Comparison of ENCODE assay signal across 21 cellular contexts in genomic region chr5:1893754-1894153, GRCh38. TPM values are rescaled to one million over a fixed set of nuclear protein-coding genes. Genes with fewer than 3 reads are reported as not detected.
"Had no signal": no experiment of that assay in that cellular context is flagged by ENCODE, and none has a peak within 500 bp of the region (broad histone marks: within the 10 kb centered on the region; RNA-seq: fewer than 3 reads in every experiment).

No MANE protein-coding gene starts in this region.

- ATAC-seq: Right ventricle myocardium inferior, SK-N-SH treated with all-trans-retinoic acid at 6 μM for 48 hours had no signal

- DNase-seq: KBM-7, NCI-H1092, NCI-H1105 treated with DMSO at 0.1 percent for 48 hours, NCI-H1417 treated with DMSO at 0.1 percent for 48 hours, NCI-H146, NCI-H1694 treated with DMSO at 0.1 percent for 48 hours, NCI-H2029, NCI-H2081 treated with DMSO at 0.1 percent for 48 hours, NCI-H2171, NCI-H345, NCI-H446 treated with DMSO at 0.1 percent for 48 hours, NCI-H510A treated with DMSO at 0.1 percent for 48 hours, NCI-H526, NCI-H82, SHP77 treated with DMSO at 0.1 percent for 48 hours, SJCRH30 had no signal

- H3K36me3 ChIP-seq: SJCRH30 had no signal

- H3K4me3 ChIP-seq: SJCRH30 had no signal

- H3K4me1 ChIP-seq: SJCRH30 had no signal

- H3K27ac ChIP-seq: RWPE1, SJCRH30 had no signal

- H3K9me3 ChIP-seq: SJCRH30 had no signal

- H3K27me3 ChIP-seq: SJCRH30 had no signal

RNA-seq across cellular contexts. Expression of gene IRX4, which starts 11.0 kb away (rescaled TPM):
- total RNA-seq: HT-29, LHCN-M2, SJCRH30 had no signal
